10 cellular contexts compared by ENCODE assay signal in the genomic region with DNA sequence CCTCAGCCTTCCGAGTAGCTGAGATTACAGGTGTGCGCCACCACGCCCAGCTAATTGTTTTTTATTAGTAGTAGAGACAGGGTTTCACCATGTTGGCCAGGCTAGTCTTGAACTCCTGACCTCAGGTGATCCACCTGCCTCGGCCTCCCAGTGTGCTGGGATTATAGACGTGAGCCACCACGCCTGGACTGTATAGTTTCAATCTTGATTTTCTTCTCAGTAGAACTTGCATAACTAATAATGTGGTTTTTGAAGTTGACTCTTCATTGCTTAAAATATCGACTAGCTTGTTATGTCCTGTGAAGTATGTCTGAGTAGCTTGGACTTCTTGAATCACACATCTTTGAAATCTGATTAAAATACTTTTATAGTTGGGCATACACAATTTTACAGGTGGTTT. TPM values are rescaled to one million over a fixed set of nuclear protein-coding genes. Genes with fewer than 3 reads are reported as not detected.
"Had no signal": no experiment of that assay in that cellular context is flagged by ENCODE, and none has a peak within 500 bp of the region (broad histone marks: within the 10 kb centered on the region; RNA-seq: fewer than 3 reads in every experiment).

No MANE protein-coding gene starts in this region.

RNA-seq across cellular contexts. Expression of a gene that starts 23.9 kb away (rescaled TPM):
- total RNA-seq: MCF 10A, NCI-H460, OCI-LY7, PC-9, Right ventricle myocardium inferior, RPMI7951, SJCRH30, SK-MEL-5, T-cell, T-helper 17 cell had no signal
